8 cellular contexts compared by ENCODE assay signal in genomic region chr1:180632326-180633088, GRCh38. TPM values are rescaled to one million over a fixed set of nuclear protein-coding genes. Genes with fewer than 3 reads are reported as not detected.
A peak's percentile ranks its signal among the peaks of the same experiment; 100 is the strongest.
DNase-seq lines count a peak whose midpoint lies in the region; ATAC-seq and TF ChIP-seq lines count a peak whose summit lies in the region.

No MANE protein-coding gene starts in this region.

- peak; percentile 26 for DNase-seq in COLO829 (ENCODE audit: low spot score)
- DNase-seq in RWPE1 (ENCODE audit: low spot score), result peak; percentile 61
- peak; percentile 73 for DNase-seq in activated naive CD8-positive, alpha-beta T cell treated with anti-CD3 and anti-CD28 coated beads for 36 hours
- peak; percentile 49 to 72 for DNase-seq in heart right ventricle
- peak; percentile 33 for DNase-seq in prostate gland (ENCODE audit: low spot score)
- no peak for DNase-seq in KBM-7

- no peak overlapping the region for H3K4me3 Mint-ChIP-seq in activated naive CD8-positive, alpha-beta T cell treated with anti-CD3 and anti-CD28 coated beads for 36 hours

- no peaks in the 10 kb centered on the region for H3K9me3 Mint-ChIP-seq in activated naive CD8-positive, alpha-beta T cell treated with anti-CD3 and anti-CD28 coated beads for 36 hours

- peak overlapping the region; percentile 86 for H3K27ac ChIP-seq in RWPE1
- peak overlapping the region; percentile 90 to 98 (median 94) for H3K27ac ChIP-seq in heart right ventricle
- peak overlapping the region; percentile 91 to 92 for H3K27ac ChIP-seq in prostate gland

- CTCF ChIA-PET in RWPE1 (lab: Yijun Ruan, JAX), result interaction anchor here (0.6 to 1.2 kb wide), 3 partner anchors 11 to 14 kb away, joined by 3 to 4 read pairs (median 3); no protein-coding TSS in a partner anchor

- H3K27ac Mint-ChIP-seq in activated naive CD8-positive, alpha-beta T cell treated with anti-CD3 and anti-CD28 coated beads for 36 hours, result peak overlapping the region; percentile 87

- no peaks in the 10 kb centered on the region for H3K36me3 Mint-ChIP-seq in activated naive CD8-positive, alpha-beta T cell treated with anti-CD3 and anti-CD28 coated beads for 36 hours

- H3K4me1 Mint-ChIP-seq in activated naive CD8-positive, alpha-beta T cell treated with anti-CD3 and anti-CD28 coated beads for 36 hours, result peaks cover 3% of the 10 kb centered on the region

- ATAC-seq in GM19397 (IDR thresholded peaks at IDR 0.05; ENCODE audit: unreplicated experiment), result peak; percentile 36
- peak; percentile 21 for ATAC-seq in HG03469 (IDR thresholded peaks at IDR 0.05; ENCODE audit: unreplicated experiment)
- ATAC-seq in heart right ventricle, result peak; percentile 46 to 78 (median 64)

- POLR2A ChIA-PET in RWPE1 (lab: Yijun Ruan, JAX; ENCODE audit: low non-redundant PET), result no interaction called here

- WGBS in heart right ventricle, 2 donors, result 0 to 1% methylated on average over 31 to 44 of the region's 44 CpGs
- under 1% methylated on average over 21 of the region's 44 CpGs for WGBS in prostate gland

- H3K4me3 ChIP-seq in heart right ventricle (peak overlapping the region; percentile 75 to 94 (median 86)), prostate gland (peak overlapping the region; percentile 90 to 92)

- TF ChIP-seq POLR2A in prostate gland (IDR thresholded peaks at IDR 0.05), result no peak

- no peaks in the 10 kb centered on the region for H3K27me3 ChIP-seq in heart right ventricle
- no peaks in the 10 kb centered on the region for H3K27me3 ChIP-seq in prostate gland (replicated peaks; ENCODE audit: insufficient read depth)

- intact Hi-C loops in heart right ventricle (cut with DNase I) (loop anchor here (5.0 to 10.0 kb wide), 7 partner anchors 70 to 522 kb away; no protein-coding TSS in a partner anchor), prostate gland (cut with DNase I) (loop anchor here (5.0 to 10.0 kb wide), 4 partner anchors 100 to 532 kb away; partner anchors contain the start of gene STX6)

- no peaks in the 10 kb centered on the region for H3K36me3 ChIP-seq in heart right ventricle
- no peaks in the 10 kb centered on the region for H3K36me3 ChIP-seq in prostate gland

- H3K9me3 ChIP-seq in heart right ventricle, result no peaks in the 10 kb centered on the region
- H3K9me3 ChIP-seq in prostate gland, result no peaks in the 10 kb centered on the region

- in situ Hi-C loops in KBM-7 (cut with MboI; ENCODE audit: low pct_unique_long_range_greater_than_20kb, low sequenced_read_pairs), result no loop called here

- TF ChIP-seq CTCF in RWPE1 (conservative IDR thresholded peaks at IDR 0.05; ENCODE audit: low read depth) (no peak; the same call in 1 of the 2 replicates), heart right ventricle (IDR thresholded peaks at IDR 0.05) (peak in 3 of 9 donors; percentile 30 to 38 (median 33)), prostate gland (IDR thresholded peaks at IDR 0.05) (no peak)

- H3K27me3 Mint-ChIP-seq in activated naive CD8-positive, alpha-beta T cell treated with anti-CD3 and anti-CD28 coated beads for 36 hours, result no peaks in the 10 kb centered on the region

- H3K4me1 ChIP-seq in heart right ventricle (peaks cover 0 to 58% (median 33%) of the 10 kb centered on the region in 9 donors), prostate gland (replicated peaks) (no peaks in the 10 kb centered on the region)

RNA-seq across cellular contexts. Expression of gene XPR1, which starts 0.7 kb away (rescaled TPM):
- total RNA-seq in activated naive CD8-positive, alpha-beta T cell treated with anti-CD3 and anti-CD28 coated beads for 36 hours, result 10 to 100 TPM; 15.0 to 20.0 TPM
- total RNA-seq in heart right ventricle, result 100 to 1,000 TPM in 4 of 10 donors, 10 to 100 TPM in 6; 28.2 to 142 (median 78.7) TPM
- polyA plus RNA-seq in heart right ventricle, result 10 to 100 TPM; 18.3 to 20.8 TPM
- 10 to 100 TPM; 17.5 to 70.3 TPM for total RNA-seq in prostate gland
